12 cellular contexts compared by ENCODE assay signal in genomic region chr11:67605231-67606011, GRCh38. TPM values are rescaled to one million over a fixed set of nuclear protein-coding genes. Genes with fewer than 3 reads are reported as not detected.
A peak's percentile ranks its signal among the peaks of the same experiment; 100 is the strongest.
DNase-seq lines count a peak whose midpoint lies in the region; ATAC-seq and TF ChIP-seq lines count a peak whose summit lies in the region.
"Had no signal": no experiment of that assay in that cellular context is flagged by ENCODE, and none has a peak within 500 bp of the region (broad histone marks: within the 10 kb centered on the region; RNA-seq: fewer than 3 reads in every experiment).

No MANE protein-coding gene starts in this region.

- peaks cover 7% of the 10 kb centered on the region for H3K79me1 ChIP-seq in mesendoderm (ENCODE audit: low read length)

- no peak overlapping the region for H3K27ac ChIP-seq in ACC112 (ENCODE audit: low read depth, low read length)
- H3K27ac ChIP-seq in mesendoderm (ENCODE audit: low read depth, low read length), result no peak overlapping the region
- H3K27ac ChIP-seq: SJCRH30 had no signal

- H3K4me1 Mint-ChIP-seq in HFFc6 (ENCODE audit: low read depth), result peaks cover 12% of the 10 kb centered on the region

- H4K5ac ChIP-seq in mesendoderm (ENCODE audit: low read length), result no peak overlapping the region

- H3K36me3 ChIP-seq in ACC112 (ENCODE audit: insufficient read depth, low read length) (peaks cover 8% of the 10 kb centered on the region; the same call in 1 of the 2 replicates), mesendoderm (ENCODE audit: control insufficient read depth, insufficient read depth, low read length) (no peaks in the 10 kb centered on the region)

- no peak overlapping the region for H3K56ac ChIP-seq in mesendoderm (ENCODE audit: low read length)

- H2BK5ac ChIP-seq in mesendoderm (ENCODE audit: low read length), result no peak overlapping the region

- no peak overlapping the region for H3K23ac ChIP-seq in mesendoderm (ENCODE audit: low read length)

- no CpG with 5 or more reads among the region's 11 CpGs for WGBS in mesendoderm (ENCODE audit: extremely low coverage, insufficient coverage, low lambda C conversion rate)

- peak overlapping the region; percentile 8 for H3K4ac ChIP-seq in mesendoderm (ENCODE audit: low read depth, low read length)

- H3K27me3 Mint-ChIP-seq in HFFc6 (ENCODE audit: insufficient read depth), result peaks cover 21% of the 10 kb centered on the region

- no peak overlapping the region for H3K4me2 ChIP-seq in mesendoderm (ENCODE audit: low read length)

- no peak overlapping the region for H2BK120ac ChIP-seq in mesendoderm (ENCODE audit: low read depth, low read length)

- no peak overlapping the region for H3K18ac ChIP-seq in mesendoderm (ENCODE audit: low read length)

- no peaks in the 10 kb centered on the region for H3K36me3 Mint-ChIP-seq in HFFc6 (ENCODE audit: low read depth)
- H3K36me3 Mint-ChIP-seq in activated naive CD4-positive, alpha-beta T cell treated with anti-CD3 and anti-CD28 coated beads, Interleukin-2, amount 50 U/mL, for 72 hours, result peaks cover 6 to 17% of the 10 kb centered on the region in 2 donors

- ATAC-seq in activated naive CD4-positive, alpha-beta T cell treated with anti-CD3 and anti-CD28 coated beads, Interleukin-2, amount 50 U/mL, for 72 hours, result no peak
- ATAC-seq in GM18868 (IDR thresholded peaks at IDR 0.05; ENCODE audit: unreplicated experiment) (no peak), HG02623 (IDR thresholded peaks at IDR 0.05; ENCODE audit: unreplicated experiment) (no peak)
- no peak for ATAC-seq in activated CD4-positive, CD25-positive, alpha-beta regulatory T cell treated with anti-CD3 and anti-CD28 coated beads, Interleukin-2, amount 50 U/mL, for 24 hours

- H2BK15ac ChIP-seq in mesendoderm (replicated peaks; ENCODE audit: low read depth), result no peak overlapping the region

- H3K4me3 ChIP-seq in ACC112 (ENCODE audit: low read depth, low read length) (no peak overlapping the region; the same call in 1 of the 2 replicates), mesendoderm (ENCODE audit: low read length) (no peak overlapping the region)

- no peak overlapping the region for H3K9ac ChIP-seq in mesendoderm (ENCODE audit: low read length)

- peaks cover 4% of the 10 kb centered on the region; the same call in 1 of the 2 replicates for H3K9me3 Mint-ChIP-seq in HFFc6
- H3K9me3 Mint-ChIP-seq in activated naive CD4-positive, alpha-beta T cell treated with anti-CD3 and anti-CD28 coated beads, Interleukin-2, amount 50 U/mL, for 72 hours, result no peaks in the 10 kb centered on the region

- peak overlapping the region; percentile 45; the same call in 1 of the 2 replicates for H3K4me3 Mint-ChIP-seq in HFFc6

- peaks cover 16% of the 10 kb centered on the region for H3K79me2 ChIP-seq in ACC112 (ENCODE audit: control insufficient read depth, insufficient read depth, low read length, unreplicated experiment)
- H3K79me2 ChIP-seq in mesendoderm (ENCODE audit: control insufficient read depth, insufficient read depth, low read length), result peaks cover 2% of the 10 kb centered on the region

- no peak overlapping the region for H2AK5ac ChIP-seq in mesendoderm (ENCODE audit: low read length)

- DNase-seq in HFFc6, result no peak
- no peak for DNase-seq in activated naive CD4-positive, alpha-beta T cell treated with anti-CD3 and anti-CD28 coated beads, Interleukin-2, amount 50 U/mL, for 72 hours (ENCODE audit: low spot score in 2 of 2)
- DNase-seq in mesendoderm, result no peak
- DNase-seq in T1000 (lab: John Stamatoyannopoulos, UW), result no peak
- DNase-seq: NCI-H1436 treated with DMSO at 0.1 percent for 48 hours, SJCRH30 had no signal

- H3K4me1 ChIP-seq in ACC112 (ENCODE audit: control insufficient read depth, insufficient read depth, low read length, unreplicated experiment) (peaks cover 8% of the 10 kb centered on the region), mesendoderm (ENCODE audit: control insufficient read depth, low read depth, low read length) (no peaks in the 10 kb centered on the region)
- H3K4me1 ChIP-seq: SJCRH30 had no signal

- H4K8ac ChIP-seq in mesendoderm (ENCODE audit: low read depth, low read length), result no peak overlapping the region

- no peak for TF ChIP-seq CTCF in HFFc6 (IDR thresholded peaks at IDR 0.05)

- H2AFZ ChIP-seq in ACC112 (ENCODE audit: low read length, unreplicated experiment), result peak overlapping the region; percentile 41

- H3K27ac Mint-ChIP-seq in HFFc6, result no peak overlapping the region
- H3K27ac Mint-ChIP-seq in activated naive CD4-positive, alpha-beta T cell treated with anti-CD3 and anti-CD28 coated beads, Interleukin-2, amount 50 U/mL, for 72 hours, result peak overlapping the region; percentile 82 to 83

- H3K27me3 ChIP-seq in ACC112 (ENCODE audit: insufficient read depth, low read length), result peaks cover 12% of the 10 kb centered on the region
- no peaks in the 10 kb centered on the region for H3K27me3 ChIP-seq in mesendoderm (ENCODE audit: insufficient read depth, low read length, poor library complexity)

RNA-seq across cellular contexts. Expression of gene NDUFV1, which starts 1.3 kb away (rescaled TPM):
- total RNA-seq in HFFc6 (2021; fragmentation: NEBNext Ultra II Directional; extraction: Animal tissue kit (Norgen Biotek cat#: 25700)), result 100 to 1,000 TPM; 130 to 150 (median 135) TPM
- total RNA-seq in activated naive CD4-positive, alpha-beta T cell treated with anti-CD3 and anti-CD28 coated beads, Interleukin-2, amount 50 U/mL, for 72 hours, result 100 to 1,000 TPM; 237 to 286 TPM
- 58.8 TPM for polyA plus RNA-seq in mesendoderm (2013, experiment 1 of 2)
- 56.6 TPM for polyA plus RNA-seq in mesendoderm (2013, experiment 2 of 2)

RNA-seq across cellular contexts. Expression of gene GSTP1, which starts 21.8 kb away (rescaled TPM):
- total RNA-seq in HFFc6 (2021; fragmentation: NEBNext Ultra II Directional; extraction: Animal tissue kit (Norgen Biotek cat#: 25700)), result 100 to 1,000 TPM; 497 to 569 (median 512) TPM
- total RNA-seq in activated naive CD4-positive, alpha-beta T cell treated with anti-CD3 and anti-CD28 coated beads, Interleukin-2, amount 50 U/mL, for 72 hours, result 100 to 1,000 TPM; 247 to 466 TPM
- 1,349 TPM for polyA plus RNA-seq in mesendoderm (2013, experiment 1 of 2)
- polyA plus RNA-seq in mesendoderm (2013, experiment 2 of 2), result 1,345 TPM

RNA-seq across cellular contexts. Expression of gene NUDT8, which starts 24.3 kb away (rescaled TPM):
- total RNA-seq in HFFc6 (2021; fragmentation: NEBNext Ultra II Directional; extraction: Animal tissue kit (Norgen Biotek cat#: 25700)), result 1 to 10 TPM; 2.0 to 3.0 (median 2.6) TPM
- 10 to 100 TPM; 27.6 to 37.3 TPM for total RNA-seq in activated naive CD4-positive, alpha-beta T cell treated with anti-CD3 and anti-CD28 coated beads, Interleukin-2, amount 50 U/mL, for 72 hours
- 4.2 TPM for polyA plus RNA-seq in mesendoderm (2013, experiment 1 of 2)
- 3.9 TPM for polyA plus RNA-seq in mesendoderm (2013, experiment 2 of 2)

RNA-seq across cellular contexts. Expression of gene TBX10, which starts 34.1 kb away (rescaled TPM):
- total RNA-seq in HFFc6 (2021; fragmentation: NEBNext Ultra II Directional; extraction: Animal tissue kit (Norgen Biotek cat#: 25700)), result not detected
- not detected for total RNA-seq in activated naive CD4-positive, alpha-beta T cell treated with anti-CD3 and anti-CD28 coated beads, Interleukin-2, amount 50 U/mL, for 72 hours
- polyA plus RNA-seq in mesendoderm (2013, experiment 1 of 2), result 0.04 TPM
- polyA plus RNA-seq in mesendoderm (2013, experiment 2 of 2), result 0.03 TPM
- total RNA-seq: lung, SJCRH30 had no signal
- polyA plus RNA-seq: esophagus, lung had no signal

RNA-seq across cellular contexts. Expression of gene ACY3, which starts 45.1 kb away (rescaled TPM):
- not detected for total RNA-seq in HFFc6 (2021; fragmentation: NEBNext Ultra II Directional; extraction: Animal tissue kit (Norgen Biotek cat#: 25700))
- under 1 TPM in 1 of 2 donors, not detected in 1; 0.18 TPM for total RNA-seq in activated naive CD4-positive, alpha-beta T cell treated with anti-CD3 and anti-CD28 coated beads, Interleukin-2, amount 50 U/mL, for 72 hours
- polyA plus RNA-seq in mesendoderm (2013, experiment 1 of 2), result 0.08 TPM
- 0.13 TPM for polyA plus RNA-seq in mesendoderm (2013, experiment 2 of 2)

Comparison
In these comparisons a context has a peak if more than half of its experiments do, and no peak if none do; other contexts are left out.
1. RNA of gene NUDT8, which starts 24.3 kb away (total RNA-seq): 27.6 to 37.3 TPM in activated naive CD4-positive, alpha-beta T cell treated with anti-CD3 and anti-CD28 coated beads, Interleukin-2, amount 50 U/mL, for 72 hours; 2.0 to 3.0 TPM in HFFc6; every median in the first group is over 4 times any median in the second.